1 cellular context compared by ENCODE assay signal in genomic region chr14:77305696-77306095, GRCh38.
TF ChIP-seq lines count a peak whose summit lies in the region.

No MANE protein-coding gene starts in this region.

TF ChIP-seq in IMR-90, 13 proteins besides CTCF, POLR2A, EP300 and RAD21:
- TF ChIP-seq, protein P1, sequence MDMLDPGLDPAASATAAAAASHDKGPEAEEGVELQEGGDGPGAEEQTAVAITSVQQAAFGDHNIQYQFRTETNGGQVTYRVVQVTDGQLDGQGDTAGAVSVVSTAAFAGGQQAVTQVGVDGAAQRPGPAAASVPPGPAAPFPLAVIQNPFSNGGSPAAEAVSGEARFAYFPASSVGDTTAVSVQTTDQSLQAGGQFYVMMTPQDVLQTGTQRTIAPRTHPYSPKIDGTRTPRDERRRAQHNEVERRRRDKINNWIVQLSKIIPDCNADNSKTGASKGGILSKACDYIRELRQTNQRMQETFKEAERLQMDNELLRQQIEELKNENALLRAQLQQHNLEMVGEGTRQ (IDR thresholded peaks at IDR 0.05; ENCODE audit: low read depth, low read length), result no peak
- TF ChIP-seq CEBPB (IDR thresholded peaks at IDR 0.05; ENCODE audit: low read depth, low read length), result no peak
- TF ChIP-seq MXI1 (IDR thresholded peaks at IDR 0.05; ENCODE audit: borderline replicate concordance, low read depth, low read length), result no peak
- TF ChIP-seq MAFK (IDR thresholded peaks at IDR 0.05; ENCODE audit: low read depth, low read length), result no peak
- TF ChIP-seq CHD1 (IDR thresholded peaks at IDR 0.05; ENCODE audit: low read depth, low read length), result no peak
- no peak for TF ChIP-seq RFX5 (IDR thresholded peaks at IDR 0.05; ENCODE audit: low read depth, low read length)
- TF ChIP-seq RCOR1 (IDR thresholded peaks at IDR 0.05; ENCODE audit: insufficient replicate concordance, low read length), result no peak
- TF ChIP-seq MAZ (IDR thresholded peaks at IDR 0.05; ENCODE audit: borderline replicate concordance, low read depth, low read length), result no peak
- TF ChIP-seq NFE2L2 (IDR thresholded peaks at IDR 0.05; ENCODE audit: low read depth, low read length), result no peak
- TF ChIP-seq SMC3 (IDR thresholded peaks at IDR 0.05; ENCODE audit: low read depth, low read length), result no peak
- no peak for TF ChIP-seq FOS (IDR thresholded peaks at IDR 0.05; ENCODE audit: low read depth, low read length)
- TF ChIP-seq BHLHE40 (IDR thresholded peaks at IDR 0.05; ENCODE audit: low read depth, low read length), result no peak
- TF ChIP-seq, protein P2, sequence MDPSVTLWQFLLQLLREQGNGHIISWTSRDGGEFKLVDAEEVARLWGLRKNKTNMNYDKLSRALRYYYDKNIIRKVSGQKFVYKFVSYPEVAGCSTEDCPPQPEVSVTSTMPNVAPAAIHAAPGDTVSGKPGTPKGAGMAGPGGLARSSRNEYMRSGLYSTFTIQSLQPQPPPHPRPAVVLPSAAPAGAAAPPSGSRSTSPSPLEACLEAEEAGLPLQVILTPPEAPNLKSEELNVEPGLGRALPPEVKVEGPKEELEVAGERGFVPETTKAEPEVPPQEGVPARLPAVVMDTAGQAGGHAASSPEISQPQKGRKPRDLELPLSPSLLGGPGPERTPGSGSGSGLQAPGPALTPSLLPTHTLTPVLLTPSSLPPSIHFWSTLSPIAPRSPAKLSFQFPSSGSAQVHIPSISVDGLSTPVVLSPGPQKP (IDR thresholded peaks at IDR 0.05; ENCODE audit: borderline replicate concordance, low read depth, low read length), result no peak
